ENCODE assay signal across 23 cellular contexts in genomic region chr2:159471340-159471739, GRCh38.
"Had no signal": no experiment of that assay in that cellular context is flagged by ENCODE, and none has a peak within 500 bp of the region (broad histone marks: within the 10 kb centered on the region; RNA-seq: fewer than 3 reads in every experiment).

No MANE protein-coding gene starts in this region.

- H3K27ac ChIP-seq: adrenal gland, KMS-11, PC-9 had no signal

- H3K9ac ChIP-seq: KMS-11 had no signal

- H3K27me3 ChIP-seq: adrenal gland, MG63 had no signal

- H3K27ac Mint-ChIP-seq: activated B cell treated with CpG ODN at 0.5 μM for 24 hours; activated CD4-positive, alpha-beta memory T cell treated with anti-CD3 and anti-CD28 coated beads for 36 hours; activated CD4-positive, alpha-beta T cell treated with anti-CD3 and anti-CD28 coated beads, Interleukin-2, amount 10 ng/mL, durations not matched to agents 7 days and 5 days; activated naive CD4-positive, alpha-beta T cell treated with anti-CD3 and anti-CD28 coated beads, Interleukin-2, amount 10 ng/mL, durations not matched to agents 7 days and 5 days; activated naive CD8-positive, alpha-beta T cell treated with anti-CD3 and anti-CD28 coated beads, Interleukin-2, amount 10 ng/mL, durations not matched to agents 7 days and 5 days; activated T-cell treated with anti-CD3 and anti-CD28 coated beads, Interleukin-2, amount 50 U/mL, for 72 hours; activated T-helper 2 cell treated with anti-CD3 and anti-CD28 coated beads, Interferon-gamma antibody, Interleukin-2, Interleukin-4, amounts not matched to agents 10 μg/mL and 5 μg/mL and 100 μg/mL, durations not matched to agents 14 hours and 24 hours and 36 hours; T-helper 17 cell had no signal

- H3K36me3 ChIP-seq: MG63 had no signal

- H2AFZ ChIP-seq: PC-9 had no signal

- H3K4me1 Mint-ChIP-seq: activated CD4-positive, alpha-beta T cell treated with anti-CD3 and anti-CD28 coated beads, Interleukin-2, amount 10 ng/mL, durations not matched to agents 7 days and 5 days; activated naive CD4-positive, alpha-beta T cell treated with anti-CD3 and anti-CD28 coated beads, Interleukin-2, amount 10 ng/mL, durations not matched to agents 7 days and 5 days; activated naive CD8-positive, alpha-beta T cell treated with anti-CD3 and anti-CD28 coated beads, Interleukin-2, amount 10 ng/mL, durations not matched to agents 7 days and 5 days had no signal

- H3K4me3 ChIP-seq: adrenal gland, MG63, PC-9 had no signal

- H3K4me3 Mint-ChIP-seq: activated B cell treated with CpG ODN at 0.5 μM for 24 hours; activated CD4-positive, alpha-beta memory T cell treated with anti-CD3 and anti-CD28 coated beads for 36 hours; activated CD4-positive, alpha-beta T cell treated with anti-CD3 and anti-CD28 coated beads, Interleukin-2, amount 10 ng/mL, durations not matched to agents 7 days and 5 days; activated naive CD4-positive, alpha-beta T cell treated with anti-CD3 and anti-CD28 coated beads, Interleukin-2, amount 10 ng/mL, durations not matched to agents 7 days and 5 days; activated naive CD8-positive, alpha-beta T cell treated with anti-CD3 and anti-CD28 coated beads, Interleukin-2, amount 10 ng/mL, durations not matched to agents 7 days and 5 days; activated T-cell treated with anti-CD3 and anti-CD28 coated beads, Interleukin-2, amount 50 U/mL, for 72 hours; T-helper 17 cell had no signal

- ATAC-seq: activated T-cell treated with anti-CD3 and anti-CD28 coated beads, Interleukin-2, amount 50 U/mL, for 72 hours; T-helper 17 cell had no signal

- DNase-seq: activated B cell treated with CpG ODN at 0.5 μM for 24 hours; activated CD4-positive, alpha-beta memory T cell treated with anti-CD3 and anti-CD28 coated beads for 36 hours; activated CD4-positive, alpha-beta T cell treated with anti-CD3 and anti-CD28 coated beads, Interleukin-2, amount 10 ng/mL, durations not matched to agents 7 days and 5 days; activated CD8-positive, alpha-beta memory T cell treated with anti-CD3 and anti-CD28 coated beads, Interleukin-2, amount 50 U/mL, for 4 hours; activated gamma-delta T cell treated with Interleukin-2 at 50 U/mL for 16 hours; activated naive CD4-positive, alpha-beta T cell treated with anti-CD3 and anti-CD28 coated beads, Interleukin-2, amount 10 ng/mL, durations not matched to agents 7 days and 5 days; activated naive CD8-positive, alpha-beta T cell treated with anti-CD3 and anti-CD28 coated beads, Interleukin-2, amount 10 ng/mL, durations not matched to agents 7 days and 5 days; activated T-cell treated with anti-CD3 and anti-CD28 coated beads, Interleukin-2, amount 50 U/mL, for 72 hours; adrenal gland; anterior cingulate cortex; MG63; NCI-H1105; NCI-H1436 treated with DMSO at 0.1 percent for 48 hours; NCI-H187; NCI-H2081; NCI-H510A treated with DMSO at 0.1 percent for 48 hours; NCI-H69; PC-9; SHP77 treated with DMSO at 0.1 percent for 48 hours; T-helper 17 cell; T-helper 9 cell had no signal

- H3K9me3 ChIP-seq: adrenal gland, MG63 had no signal

- H3K4me2 ChIP-seq: KMS-11, PC-9 had no signal

- H3K27me3 Mint-ChIP-seq: activated B cell treated with CpG ODN at 0.5 μM for 24 hours; activated CD4-positive, alpha-beta memory T cell treated with anti-CD3 and anti-CD28 coated beads for 36 hours; activated CD4-positive, alpha-beta T cell treated with anti-CD3 and anti-CD28 coated beads, Interleukin-2, amount 10 ng/mL, durations not matched to agents 7 days and 5 days; activated naive CD4-positive, alpha-beta T cell treated with anti-CD3 and anti-CD28 coated beads, Interleukin-2, amount 10 ng/mL, durations not matched to agents 7 days and 5 days; activated naive CD8-positive, alpha-beta T cell treated with anti-CD3 and anti-CD28 coated beads, Interleukin-2, amount 10 ng/mL, durations not matched to agents 7 days and 5 days; T-helper 17 cell had no signal
